Comparison of ENCODE assay signal across 9 cellular contexts in genomic region chr17:58120195-58120822, GRCh38. TPM values are rescaled to one million over a fixed set of nuclear protein-coding genes. Genes with fewer than 3 reads are reported as not detected.
DNase-seq lines count a peak whose midpoint lies in the region; ATAC-seq, FAIRE-seq and TF ChIP-seq lines count a peak whose summit lies in the region.
"Had no signal": no experiment of that assay in that cellular context is flagged by ENCODE, and none has a peak within 500 bp of the region (broad histone marks: within the 10 kb centered on the region; RNA-seq: fewer than 3 reads in every experiment).

No MANE protein-coding gene starts in this region.

- ATAC-seq in memory B cell (ENCODE audit: low read depth) (no peak), GM21619 (IDR thresholded peaks at IDR 0.05; ENCODE audit: unreplicated experiment) (no peak)

- no peaks in the 10 kb centered on the region for H3K36me3 ChIP-seq in astrocyte (ENCODE audit: insufficient read depth, low read length)

- DNase-seq in GM13976 (ENCODE audit: low spot score) (peak; percentile 55), NOMO-1 treated with dmso at 0.1 percent for 144 hours (lab: John Stamatoyannopoulos, UW; ENCODE audit: unreplicated experiment) (peak; percentile 0), astrocyte (ENCODE audit: low read depth) (peak; percentile 44), memory B cell (ENCODE audit: low spot score in 2 of 2) (peak; percentile 30 to 31), hippocampal formation (lab: John Stamatoyannopoulos, UW) (no peak), NCI-H187 treated with DMSO at 0.1 percent for 48 hours (lab: John Stamatoyannopoulos, UW) (no peak), NCI-H345 treated with DMSO at 0.1 percent for 48 hours (lab: John Stamatoyannopoulos, UW; ENCODE audit: unreplicated experiment) (no peak)

- H3K9ac ChIP-seq in astrocyte (ENCODE audit: low read length), result no peak overlapping the region

- no peak overlapping the region for H3K4me3 ChIP-seq in astrocyte (ENCODE audit: insufficient read depth, low read depth, low read length)

- in situ Hi-C loops in GM13976 (cut with MboI; ENCODE audit: low sequenced_read_pairs, unreplicated experiment), result no loop called here

- TF ChIP-seq CTCF in GM13976 (IDR thresholded peaks at IDR 0.05; ENCODE audit: borderline replicate concordance, control extremely low read depth, extremely low read depth, insufficient read depth, missing control alignments) (no peak), astrocyte (IDR thresholded peaks at IDR 0.05; ENCODE audit: insufficient read depth, low read depth, low read length) (no peak)

- no peak overlapping the region for H3K27ac ChIP-seq in astrocyte (ENCODE audit: low read depth, low read length)

- H3K27ac Mint-ChIP-seq in astrocyte (ENCODE audit: unreplicated experiment), result no peak overlapping the region
- H3K27ac Mint-ChIP-seq in memory B cell, result no peak overlapping the region

- no peak overlapping the region for H2AFZ ChIP-seq in astrocyte (ENCODE audit: low read depth, low read length)

- no peaks in the 10 kb centered on the region for H3K9me3 Mint-ChIP-seq in astrocyte (ENCODE audit: unreplicated experiment)
- H3K9me3 Mint-ChIP-seq in memory B cell, result no peaks in the 10 kb centered on the region

- no peaks in the 10 kb centered on the region for H3K36me3 Mint-ChIP-seq in astrocyte (ENCODE audit: low read depth, unreplicated experiment)
- no peaks in the 10 kb centered on the region for H3K36me3 Mint-ChIP-seq in memory B cell

- H3K9me3 ChIP-seq in astrocyte (ENCODE audit: insufficient read depth, low read depth, low read length), result no peaks in the 10 kb centered on the region

- H3K4me1 Mint-ChIP-seq in astrocyte (ENCODE audit: low read depth, unreplicated experiment), result no peaks in the 10 kb centered on the region
- peaks cover 3% of the 10 kb centered on the region for H3K4me1 Mint-ChIP-seq in memory B cell

- peaks cover 10% of the 10 kb centered on the region for H3K27me3 ChIP-seq in astrocyte (ENCODE audit: insufficient read depth, low read length)

- H3K79me2 ChIP-seq in astrocyte (ENCODE audit: insufficient read depth, low read length), result no peaks in the 10 kb centered on the region

- no peak overlapping the region for H3K4me3 Mint-ChIP-seq in astrocyte (ENCODE audit: unreplicated experiment)
- no peak overlapping the region for H3K4me3 Mint-ChIP-seq in memory B cell

- H4K20me1 ChIP-seq in astrocyte (ENCODE audit: insufficient read depth, low read length), result peaks cover 3% of the 10 kb centered on the region

- FAIRE-seq in astrocyte (lab: Jason Lieb, UNC), result no peak

- no peaks in the 10 kb centered on the region for H3K4me1 ChIP-seq in astrocyte (ENCODE audit: insufficient read depth, low read length)

- H3K27me3 Mint-ChIP-seq in astrocyte (ENCODE audit: low read depth, unreplicated experiment) (peaks cover 34% of the 10 kb centered on the region), memory B cell (peaks cover 25% of the 10 kb centered on the region)

- no peak overlapping the region for H3K4me2 ChIP-seq in astrocyte (ENCODE audit: low read length)

RNA-seq across cellular contexts. Expression of gene OR4D1, which starts 27.9 kb away (rescaled TPM):
- not detected in 2 replicates for total RNA-seq in astrocyte

RNA-seq across cellular contexts. Expression of gene DYNLL2, which starts 37.1 kb away (rescaled TPM):
- 24.9 and 29.4 TPM in 2 replicates for total RNA-seq in astrocyte

RNA-seq across cellular contexts. Expression of gene OR4D2, which starts 46.5 kb away (rescaled TPM):
- total RNA-seq in astrocyte, result not detected in 2 replicates
- total RNA-seq: mononuclear cell had no signal

Comparison
In these comparisons a context has a peak if more than half of its experiments do, and no peak if none do; other contexts are left out.
1. DNase-seq: peak in GM13976 (single experiment), NOMO-1 treated with dmso at 0.1 percent for 144 hours (single experiment), astrocyte (single experiment) and memory B cell (2 of 2); none in hippocampal formation (0 of 2), NCI-H187 treated with DMSO at 0.1 percent for 48 hours (single experiment) and NCI-H345 treated with DMSO at 0.1 percent for 48 hours (single experiment).